In the genomic region with DNA sequence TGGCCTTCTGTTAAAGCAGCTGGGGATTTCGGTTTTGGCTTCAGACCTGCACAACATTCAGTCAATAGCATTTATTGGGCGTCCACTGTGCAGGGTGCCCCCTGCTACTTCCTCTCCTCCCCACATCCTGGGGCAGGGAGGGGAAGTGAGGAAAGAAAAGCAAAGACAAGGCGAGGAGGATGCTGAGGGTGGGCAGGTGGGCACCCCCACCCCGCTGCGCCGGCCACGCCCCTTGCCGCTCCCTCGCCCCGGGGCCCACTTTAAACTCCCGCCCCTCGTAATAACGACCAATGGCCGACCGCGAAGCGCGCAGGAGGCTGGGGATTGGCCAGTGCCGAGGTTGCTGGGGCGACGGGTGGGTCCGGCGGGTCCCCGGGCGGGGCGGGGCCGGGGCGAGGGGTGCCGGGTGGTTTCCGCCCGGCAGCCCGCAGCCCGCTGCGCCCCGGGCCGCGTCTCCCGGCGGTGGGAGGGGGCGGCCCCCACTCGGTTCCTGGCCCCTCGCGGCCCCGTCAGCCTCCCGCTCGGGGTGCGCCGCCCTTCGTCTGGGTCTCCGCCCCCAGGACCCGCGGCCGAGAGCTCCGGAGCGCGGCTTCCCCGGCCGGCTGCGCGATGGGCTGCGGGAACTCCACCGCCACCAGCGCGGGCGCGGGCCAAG, we compare ENCODE assay signal across 8 cellular contexts. TPM values are rescaled to one million over a fixed set of nuclear protein-coding genes. Genes with fewer than 3 reads are reported as not detected.
DNase-seq lines count a peak whose midpoint lies in the region; ATAC-seq and TF ChIP-seq lines count a peak whose summit lies in the region.

A gene (plus strand): TSS at position 409 of the 655 bp plus-strand sequence. CDS start 201 bp downstream, at position 610.

- H3K27me3 Mint-ChIP-seq in endothelial cell (ENCODE audit: unreplicated experiment) = peaks cover 3% of the 10 kb centered on the region

- H3K4me1 Mint-ChIP-seq in endothelial cell (ENCODE audit: unreplicated experiment) = peaks cover 26% of the 10 kb centered on the region

- in situ Hi-C loops in Caki2 (cut with HindIII; ENCODE audit: low pct_unique_long_range_greater_than_20kb, low sequenced_read_pairs) = no loop called here

- peak; percentile 79 for ATAC-seq in GM21381 (IDR thresholded peaks at IDR 0.05; ENCODE audit: unreplicated experiment)

- H3K27ac Mint-ChIP-seq in endothelial cell (ENCODE audit: unreplicated experiment) = peak within 1 kb of the TSS; percentile 70

- DNase-seq in Caki2 (ENCODE audit: low read depth) (peak; percentile 66), HT1080 (ENCODE audit: low read depth) (peak; percentile 81), NOMO-1 (lab: John Stamatoyannopoulos, UW; ENCODE audit: unreplicated experiment in 2 of 2) (peak; percentile 81 to 82), endothelial cell (ENCODE audit: low spot score) (peak; percentile 78), middle frontal gyrus (ENCODE audit: extremely low spot score, low spot score) (peak; percentile 44)
- peak; percentile 47 for DNase-seq in activated CD8-positive, alpha-beta memory T cell treated with anti-CD3 and anti-CD28 coated beads, Interleukin-2, amount 50 U/mL, for 1 hour (ENCODE audit: extremely low read depth)
- DNase-seq in stimulated activated CD8-positive, alpha-beta memory T cell treated with anti-CD3 and anti-CD28 coated beads, Interleukin-2, amount 100 ng/mL, for 1 hour (ENCODE audit: low read depth in 2 of 2) = peak; percentile 71 to 73

- TF ChIP-seq CTCF in endothelial cell (IDR thresholded peaks at IDR 0.05; ENCODE audit: unreplicated experiment) = no peak

- H3K9me3 Mint-ChIP-seq in endothelial cell (ENCODE audit: unreplicated experiment) = no peaks in the 10 kb centered on the region

- H3K36me3 Mint-ChIP-seq in endothelial cell (ENCODE audit: low read depth, unreplicated experiment) = peaks cover 4% of the 10 kb centered on the region

- peak within 1 kb of the TSS; percentile 89 for H3K4me3 Mint-ChIP-seq in endothelial cell (ENCODE audit: unreplicated experiment)

RNA-seq across cellular contexts. Expression of the gene that starts here (rescaled TPM):
- total RNA-seq in Caki2 (2014; rRNA removed; shearing (Covaris generic); ENCODE audit: low replicate concordance) = 195 and 222 TPM in 2 replicates
- total RNA-seq in HT1080 (2014; rRNA removed; shearing (Covaris generic)) = 128 and 132 TPM in 2 replicates
- polyA plus RNA-seq in HT1080 (2015; cell fraction: cytosol; rRNA removed) = 185 and 187 TPM in 2 replicates
- 32.9 and 39.5 TPM in 2 replicates for polyA plus RNA-seq in HT1080 (2015; cell fraction: nucleus; rRNA removed)
- 24.0 TPM for total RNA-seq in endothelial cell (ENCODE audit: unreplicated experiment)

Comparison
In these comparisons a context has a peak if more than half of its experiments do, and no peak if none do; other contexts are left out.
1. Peak in every context shown above with its lines: DNase-seq and ATAC-seq.